ENCODE assay signal across 8 cellular contexts in genomic region chr15:40511093-40511471, GRCh38. TPM values are rescaled to one million over a fixed set of nuclear protein-coding genes. Genes with fewer than 3 reads are reported as not detected.
A peak's percentile ranks its signal among the peaks of the same experiment; 100 is the strongest.
DNase-seq lines count a peak whose midpoint lies in the region; TF ChIP-seq lines count a peak whose summit lies in the region.

No MANE protein-coding gene starts in this region.

- no peaks in the 10 kb centered on the region for H3K9me3 ChIP-seq in esophagus (ENCODE audit: control insufficient read depth in 2 of 2, insufficient read depth in 1 of 2, low read depth in 1 of 2, low read length in 1 of 2)
- no peaks in the 10 kb centered on the region for H3K9me3 ChIP-seq in neural progenitor cell (ENCODE audit: low read depth)

- peaks cover 11% of the 10 kb centered on the region for H4K20me1 ChIP-seq in neural progenitor cell (ENCODE audit: low read depth)

- no peaks in the 10 kb centered on the region for H3K36me3 Mint-ChIP-seq in neural progenitor cell

- H2AFZ ChIP-seq in ACC112 (ENCODE audit: low read length, unreplicated experiment), result peak overlapping the region; percentile 74
- H2AFZ ChIP-seq in neural progenitor cell (replicated peaks), result no peak overlapping the region

- no peaks in the 10 kb centered on the region for H3K9me3 Mint-ChIP-seq in neural progenitor cell

- peak overlapping the region; percentile 94 for H3K4me2 ChIP-seq in neural progenitor cell

- TF ChIP-seq CTCF in GM20000 (IDR thresholded peaks at IDR 0.05; ENCODE audit: extremely low read depth, missing control alignments) (no peak), RWPE1 (conservative IDR thresholded peaks at IDR 0.05; ENCODE audit: low read depth) (no peak), neural progenitor cell (IDR thresholded peaks at IDR 0.05) (no peak)

- H3F3A ChIP-seq in neural progenitor cell (ENCODE audit: low read depth), result peaks cover 10% of the 10 kb centered on the region

- H3K27ac ChIP-seq in ACC112 (ENCODE audit: low read depth, low read length) (no peak overlapping the region), RWPE1 (peak overlapping the region; percentile 43; the same call in 1 of the 2 replicates), esophagus (ENCODE audit: low read depth in 2 of 2, low read length in 1 of 2) (peak overlapping the region; percentile 8 to 58), neural progenitor cell (no peak overlapping the region)

- 14 to 15% methylated on average over 22 of the region's 22 CpGs for WGBS in esophagus, 2 donors

- H3K79me2 ChIP-seq in ACC112 (ENCODE audit: control insufficient read depth, insufficient read depth, low read length, unreplicated experiment) (no peaks in the 10 kb centered on the region), neural progenitor cell (ENCODE audit: low read depth) (no peaks in the 10 kb centered on the region)

- H3K4me3 ChIP-seq in ACC112 (ENCODE audit: low read depth, low read length) (peak overlapping the region; percentile 76), esophagus (ENCODE audit: low read depth in 1 of 2, low read length in 2 of 2) (peak overlapping the region; percentile 57 to 70), neural progenitor cell (peak overlapping the region; percentile 51)

- H3K27me3 ChIP-seq in ACC112 (ENCODE audit: insufficient read depth, low read length), result peaks cover 15% of the 10 kb centered on the region
- H3K27me3 ChIP-seq in esophagus (ENCODE audit: control insufficient read depth in 1 of 2, insufficient read depth in 2 of 2, low read length in 2 of 2), result no peaks in the 10 kb centered on the region
- peaks cover 92% of the 10 kb centered on the region for H3K27me3 ChIP-seq in neural progenitor cell

- peaks cover 24% of the 10 kb centered on the region for H3K4me1 Mint-ChIP-seq in neural progenitor cell

- peak; percentile 74 for DNase-seq in GM20000 (ENCODE audit: low spot score)
- DNase-seq in RWPE1 (ENCODE audit: low spot score), result no peak
- DNase-seq in neural progenitor cell (ENCODE audit: low spot score), result no peak
- no peak for DNase-seq in activated effector memory CD4-positive, alpha-beta T cell treated with Interleukin-2 at 50 U/mL for 16 hours
- DNase-seq in DMS79 treated with DMSO at 0.1 percent for 48 hours (lab: John Stamatoyannopoulos, UW), result no peak
- no peak for DNase-seq in cortex of kidney (lab: John Stamatoyannopoulos, UW)

- CTCF ChIA-PET in RWPE1 (lab: Yijun Ruan, JAX), result no interaction called here

- POLR2A ChIA-PET in RWPE1 (lab: Yijun Ruan, JAX; ENCODE audit: low non-redundant PET), result no interaction called here

- H3K4me3 Mint-ChIP-seq in neural progenitor cell, result peak overlapping the region; percentile 86

- H3K36me3 ChIP-seq in ACC112 (ENCODE audit: insufficient read depth, low read length), result no peaks in the 10 kb centered on the region
- no peaks in the 10 kb centered on the region for H3K36me3 ChIP-seq in esophagus (ENCODE audit: control insufficient read depth in 2 of 2, insufficient read depth in 2 of 2, low read length in 1 of 2)
- H3K36me3 ChIP-seq in neural progenitor cell, result no peaks in the 10 kb centered on the region

- no peak overlapping the region for H3K9ac ChIP-seq in neural progenitor cell

- no peak overlapping the region for H3K27ac Mint-ChIP-seq in neural progenitor cell

- H3K27me3 Mint-ChIP-seq in neural progenitor cell (ENCODE audit: insufficient read depth, low read depth), result peaks cover 30% of the 10 kb centered on the region

- H3K4me1 ChIP-seq in ACC112 (ENCODE audit: control insufficient read depth, insufficient read depth, low read length, unreplicated experiment), result peaks cover 6% of the 10 kb centered on the region
- H3K4me1 ChIP-seq in esophagus (ENCODE audit: control insufficient read depth in 2 of 2, insufficient read depth in 2 of 2, low read length in 1 of 2), result peaks cover 9% of the 10 kb centered on the region in 2 donors
- H3K4me1 ChIP-seq in neural progenitor cell, result peaks cover 3% of the 10 kb centered on the region

RNA-seq across cellular contexts. Expression of gene CHST14, which starts 40.3 kb away (rescaled TPM):
- polyA plus RNA-seq in esophagus, result 1 to 10 TPM; 4.3 to 4.4 TPM
- 11.9 and 17.5 TPM in 2 replicates for total RNA-seq in neural progenitor cell (ENCODE audit: low replicate concordance)

RNA-seq across cellular contexts. Expression of gene CCDC32, which starts 53.8 kb away (rescaled TPM):
- 10 to 100 TPM in 1 of 2 donors, 1 to 10 TPM in 1; 7.9 to 11.1 TPM for polyA plus RNA-seq in esophagus
- total RNA-seq in neural progenitor cell (ENCODE audit: low replicate concordance), result 17.3 and 22.4 TPM in 2 replicates

RNA-seq across cellular contexts. Expression of gene RPUSD2, which starts 58.0 kb away (rescaled TPM):
- polyA plus RNA-seq in esophagus, result 1 to 10 TPM; 5.0 to 7.3 TPM
- total RNA-seq in neural progenitor cell (ENCODE audit: low replicate concordance), result 5.0 and 13.7 TPM in 2 replicates

Comparison
In these comparisons a context has a peak if more than half of its experiments do, and no peak if none do; other contexts are left out.
1. H3K27ac ChIP-seq: peak in RWPE1 (single experiment) and esophagus (2 of 2); none in ACC112 (single experiment) and neural progenitor cell (single experiment).
2. Peak in every context shown above with its lines, with median percentiles within 50 percentile points of each other: H3K4me3 ChIP-seq.